ENCODE assay signal across 1 cellular context in the genomic region with DNA sequence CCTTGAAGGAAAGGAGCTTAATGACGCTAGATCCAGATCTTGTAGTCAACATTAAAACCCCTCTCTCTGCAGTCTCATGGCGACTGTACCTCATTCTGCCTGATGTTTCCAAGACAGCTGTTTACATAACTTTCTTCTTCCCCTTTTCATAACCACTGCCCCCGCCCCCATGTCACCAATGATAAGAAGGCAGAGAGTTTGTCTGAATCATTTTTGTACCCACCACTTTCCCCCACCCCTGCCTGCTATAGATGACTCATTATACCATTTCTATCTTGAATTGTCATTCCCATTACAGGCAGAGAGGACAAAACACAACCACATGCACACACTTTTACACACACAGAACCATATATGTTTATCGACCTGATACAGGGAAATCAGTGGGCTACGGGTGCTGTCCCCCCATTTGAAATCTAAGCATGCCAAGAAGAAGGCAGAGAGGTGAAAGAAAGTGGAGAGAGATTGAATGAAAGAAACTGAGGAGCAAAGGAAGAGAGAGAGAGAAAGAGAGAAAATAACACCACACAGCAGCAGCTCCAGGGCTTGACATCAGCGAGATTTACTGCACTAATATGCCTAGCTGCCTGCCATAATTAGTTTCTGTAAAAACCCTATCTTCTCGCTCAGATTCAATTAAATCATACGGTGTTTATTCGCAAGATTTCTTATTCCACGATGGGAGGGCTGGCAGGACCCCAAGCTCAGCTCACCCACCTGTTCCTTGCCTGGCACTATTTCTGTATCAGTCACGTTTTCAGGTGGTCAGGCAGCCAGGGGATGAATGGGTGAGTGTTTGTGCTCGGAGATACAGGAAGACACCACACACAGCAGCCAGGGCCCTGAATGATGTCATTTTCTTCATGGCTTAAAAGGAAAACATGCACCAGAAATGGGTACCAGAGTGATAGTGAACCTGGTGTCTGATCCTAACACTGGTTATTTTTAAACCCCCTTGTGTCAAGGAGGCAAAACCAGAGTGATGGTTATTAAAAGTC.
TF ChIP-seq lines count a peak whose summit lies in the region.

No MANE protein-coding gene starts in this region.

TF ChIP-seq in K562, 482 proteins besides CTCF, POLR2A, EP300 and RAD21 (continued from another document and continues in another):
- TF ChIP-seq, protein P1, sequence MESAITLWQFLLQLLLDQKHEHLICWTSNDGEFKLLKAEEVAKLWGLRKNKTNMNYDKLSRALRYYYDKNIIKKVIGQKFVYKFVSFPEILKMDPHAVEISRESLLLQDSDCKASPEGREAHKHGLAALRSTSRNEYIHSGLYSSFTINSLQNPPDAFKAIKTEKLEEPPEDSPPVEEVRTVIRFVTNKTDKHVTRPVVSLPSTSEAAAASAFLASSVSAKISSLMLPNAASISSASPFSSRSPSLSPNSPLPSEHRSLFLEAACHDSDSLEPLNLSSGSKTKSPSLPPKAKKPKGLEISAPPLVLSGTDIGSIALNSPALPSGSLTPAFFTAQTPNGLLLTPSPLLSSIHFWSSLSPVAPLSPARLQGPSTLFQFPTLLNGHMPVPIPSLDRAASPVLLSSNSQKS (CRISPR knock-in tag; IDR thresholded peaks at IDR 0.05) = no peak
- no peak for TF ChIP-seq TAF15 (IDR thresholded peaks at IDR 0.05; ENCODE audit: low read depth, low read length)
- no peak for TF ChIP-seq ZNF316 (IDR thresholded peaks at IDR 0.05)
- TF ChIP-seq SMC3 (conservative IDR thresholded peaks at IDR 0.05; ENCODE audit: insufficient read depth, low read depth, low read length) = no peak
- TF ChIP-seq ELF2 (CRISPR knock-in tag; IDR thresholded peaks at IDR 0.05) = no peak
- TF ChIP-seq ZNF699 (CRISPR knock-in tag; IDR thresholded peaks at IDR 0.05; ENCODE audit: insufficient replicate concordance) = no peak
- no peak for TF ChIP-seq ZNF586 (CRISPR knock-in tag; conservative IDR thresholded peaks at IDR 0.05)
- no peak for TF ChIP-seq CXXC5 (CRISPR knock-in tag; IDR thresholded peaks at IDR 0.05)
- TF ChIP-seq, protein P2, sequence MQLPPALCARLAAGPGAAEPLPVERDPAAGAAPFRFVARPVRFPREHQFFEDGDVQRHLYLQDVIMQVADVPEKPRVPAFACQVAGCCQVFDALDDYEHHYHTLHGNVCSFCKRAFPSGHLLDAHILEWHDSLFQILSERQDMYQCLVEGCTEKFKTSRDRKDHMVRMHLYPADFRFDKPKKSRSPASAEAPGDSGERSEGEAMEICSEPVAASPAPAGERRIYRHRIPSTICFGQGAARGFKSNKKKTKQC (CRISPR knock-in tag; IDR thresholded peaks at IDR 0.05) = no peak
- no peak for TF ChIP-seq ZNF239 (CRISPR knock-in tag; IDR thresholded peaks at IDR 0.05)
- TF ChIP-seq CBX3 (IDR thresholded peaks at IDR 0.05; ENCODE audit: borderline replicate concordance in 1 of 2, low read length in 2 of 2) = no peak
- TF ChIP-seq ZNF24 (IDR thresholded peaks at IDR 0.05) = no peak
- TF ChIP-seq ATF7 (IDR thresholded peaks at IDR 0.05) = peak; percentile 58
- no peak for TF ChIP-seq NRF1 (conservative IDR thresholded peaks at IDR 0.05 in 1 of 2, IDR thresholded peaks at IDR 0.05 in 1 of 2)
- TF ChIP-seq TFAM (CRISPR knock-in tag; conservative IDR thresholded peaks at IDR 0.05) = no peak
- TF ChIP-seq TAF9B (IDR thresholded peaks at IDR 0.05; ENCODE audit: partially characterized antibody) = no peak
- TF ChIP-seq, protein P3, sequence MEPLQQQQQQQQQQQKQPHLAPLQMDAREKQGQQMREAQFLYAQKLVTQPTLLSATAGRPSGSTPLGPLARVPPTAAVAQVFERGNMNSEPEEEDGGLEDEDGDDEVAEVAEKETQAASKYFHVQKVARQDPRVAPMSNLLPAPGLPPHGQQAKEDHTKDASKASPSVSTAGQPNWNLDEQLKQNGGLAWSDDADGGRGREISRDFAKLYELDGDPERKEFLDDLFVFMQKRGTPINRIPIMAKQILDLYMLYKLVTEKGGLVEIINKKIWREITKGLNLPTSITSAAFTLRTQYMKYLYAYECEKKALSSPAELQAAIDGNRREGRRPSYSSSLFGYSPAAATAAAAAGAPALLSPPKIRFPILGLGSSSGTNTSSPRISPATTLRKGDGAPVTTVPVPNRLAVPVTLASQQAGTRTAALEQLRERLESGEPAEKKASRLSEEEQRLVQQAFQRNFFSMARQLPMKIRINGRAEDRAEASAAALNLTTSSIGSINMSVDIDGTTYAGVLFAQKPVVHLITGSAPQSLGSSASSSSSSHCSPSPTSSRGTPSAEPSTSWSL (CRISPR knock-in tag; IDR thresholded peaks at IDR 0.05; ENCODE audit: borderline replicate concordance) = no peak
- peak; percentile 29; the same call in 1 of the 2 replicates for TF ChIP-seq ZFX (CRISPR knock-in tag; IDR thresholded peaks at IDR 0.05)
- no peak for TF ChIP-seq ZC3H11A (IDR thresholded peaks at IDR 0.05; ENCODE audit: low read depth, low read length)
- TF ChIP-seq ZNF766 (CRISPR knock-in tag; conservative IDR thresholded peaks at IDR 0.05) = no peak
- TF ChIP-seq FOXK2 (conservative IDR thresholded peaks at IDR 0.05 in 1 of 2, IDR thresholded peaks at IDR 0.05 in 1 of 2; ENCODE audit: low read depth in 2 of 2) = peak; percentile 88 to 90
- no peak for TF ChIP-seq ZFP1 (CRISPR knock-in tag; IDR thresholded peaks at IDR 0.05)
- no peak for TF ChIP-seq CC2D1A (IDR thresholded peaks at IDR 0.05)
- TF ChIP-seq, protein P4, sequence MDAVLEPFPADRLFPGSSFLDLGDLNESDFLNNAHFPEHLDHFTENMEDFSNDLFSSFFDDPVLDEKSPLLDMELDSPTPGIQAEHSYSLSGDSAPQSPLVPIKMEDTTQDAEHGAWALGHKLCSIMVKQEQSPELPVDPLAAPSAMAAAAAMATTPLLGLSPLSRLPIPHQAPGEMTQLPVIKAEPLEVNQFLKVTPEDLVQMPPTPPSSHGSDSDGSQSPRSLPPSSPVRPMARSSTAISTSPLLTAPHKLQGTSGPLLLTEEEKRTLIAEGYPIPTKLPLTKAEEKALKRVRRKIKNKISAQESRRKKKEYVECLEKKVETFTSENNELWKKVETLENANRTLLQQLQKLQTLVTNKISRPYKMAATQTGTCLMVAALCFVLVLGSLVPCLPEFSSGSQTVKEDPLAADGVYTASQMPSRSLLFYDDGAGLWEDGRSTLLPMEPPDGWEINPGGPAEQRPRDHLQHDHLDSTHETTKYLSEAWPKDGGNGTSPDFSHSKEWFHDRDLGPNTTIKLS (IDR thresholded peaks at IDR 0.05; ENCODE audit: borderline replicate concordance, low read depth) = no peak
- TF ChIP-seq, protein P5, sequence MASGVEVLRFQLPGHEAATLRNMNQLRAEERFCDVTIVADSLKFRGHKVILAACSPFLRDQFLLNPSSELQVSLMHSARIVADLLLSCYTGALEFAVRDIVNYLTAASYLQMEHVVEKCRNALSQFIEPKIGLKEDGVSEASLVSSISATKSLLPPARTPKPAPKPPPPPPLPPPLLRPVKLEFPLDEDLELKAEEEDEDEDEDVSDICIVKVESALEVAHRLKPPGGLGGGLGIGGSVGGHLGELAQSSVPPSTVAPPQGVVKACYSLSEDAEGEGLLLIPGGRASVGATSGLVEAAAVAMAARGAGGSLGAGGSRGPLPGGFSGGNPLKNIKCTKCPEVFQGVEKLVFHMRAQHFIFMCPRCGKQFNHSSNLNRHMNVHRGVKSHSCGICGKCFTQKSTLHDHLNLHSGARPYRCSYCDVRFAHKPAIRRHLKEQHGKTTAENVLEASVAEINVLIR (CRISPR knock-in tag; IDR thresholded peaks at IDR 0.05) = no peak
- TF ChIP-seq, protein P6, sequence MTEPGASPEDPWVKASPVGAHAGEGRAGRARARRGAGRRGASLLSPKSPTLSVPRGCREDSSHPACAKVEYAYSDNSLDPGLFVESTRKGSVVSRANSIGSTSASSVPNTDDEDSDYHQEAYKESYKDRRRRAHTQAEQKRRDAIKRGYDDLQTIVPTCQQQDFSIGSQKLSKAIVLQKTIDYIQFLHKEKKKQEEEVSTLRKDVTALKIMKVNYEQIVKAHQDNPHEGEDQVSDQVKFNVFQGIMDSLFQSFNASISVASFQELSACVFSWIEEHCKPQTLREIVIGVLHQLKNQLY (CRISPR knock-in tag; conservative IDR thresholded peaks at IDR 0.05) = no peak
- no peak for TF ChIP-seq MTF1 (CRISPR knock-in tag; IDR thresholded peaks at IDR 0.05; ENCODE audit: borderline replicate concordance)
- TF ChIP-seq EWSR1 (IDR thresholded peaks at IDR 0.05; ENCODE audit: borderline replicate concordance, low read depth, partially characterized antibody) = no peak
- no peak for TF ChIP-seq HNRNPUL1 (IDR thresholded peaks at IDR 0.05; ENCODE audit: low read length)
- TF ChIP-seq ZNF830 (CRISPR knock-in tag; IDR thresholded peaks at IDR 0.05) = no peak
- no peak for TF ChIP-seq WHSC1 (IDR thresholded peaks at IDR 0.05; ENCODE audit: low read length)
- peak; percentile 27; the same call in 1 of the 2 replicates for TF ChIP-seq CREM (IDR thresholded peaks at IDR 0.05; ENCODE audit: low read depth)
- TF ChIP-seq, protein P7, sequence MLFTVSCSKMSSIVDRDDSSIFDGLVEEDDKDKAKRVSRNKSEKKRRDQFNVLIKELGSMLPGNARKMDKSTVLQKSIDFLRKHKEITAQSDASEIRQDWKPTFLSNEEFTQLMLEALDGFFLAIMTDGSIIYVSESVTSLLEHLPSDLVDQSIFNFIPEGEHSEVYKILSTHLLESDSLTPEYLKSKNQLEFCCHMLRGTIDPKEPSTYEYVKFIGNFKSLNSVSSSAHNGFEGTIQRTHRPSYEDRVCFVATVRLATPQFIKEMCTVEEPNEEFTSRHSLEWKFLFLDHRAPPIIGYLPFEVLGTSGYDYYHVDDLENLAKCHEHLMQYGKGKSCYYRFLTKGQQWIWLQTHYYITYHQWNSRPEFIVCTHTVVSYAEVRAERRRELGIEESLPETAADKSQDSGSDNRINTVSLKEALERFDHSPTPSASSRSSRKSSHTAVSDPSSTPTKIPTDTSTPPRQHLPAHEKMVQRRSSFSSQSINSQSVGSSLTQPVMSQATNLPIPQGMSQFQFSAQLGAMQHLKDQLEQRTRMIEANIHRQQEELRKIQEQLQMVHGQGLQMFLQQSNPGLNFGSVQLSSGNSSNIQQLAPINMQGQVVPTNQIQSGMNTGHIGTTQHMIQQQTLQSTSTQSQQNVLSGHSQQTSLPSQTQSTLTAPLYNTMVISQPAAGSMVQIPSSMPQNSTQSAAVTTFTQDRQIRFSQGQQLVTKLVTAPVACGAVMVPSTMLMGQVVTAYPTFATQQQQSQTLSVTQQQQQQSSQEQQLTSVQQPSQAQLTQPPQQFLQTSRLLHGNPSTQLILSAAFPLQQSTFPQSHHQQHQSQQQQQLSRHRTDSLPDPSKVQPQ (CRISPR knock-in tag; IDR thresholded peaks at IDR 0.05; ENCODE audit: borderline replicate concordance) = no peak
- TF ChIP-seq SRF (CRISPR knock-in tag; IDR thresholded peaks at IDR 0.05) = no peak
- no peak for TF ChIP-seq PURB (CRISPR knock-in tag; IDR thresholded peaks at IDR 0.05; ENCODE audit: low read depth)
- TF ChIP-seq RBFOX2 (IDR thresholded peaks at IDR 0.05; ENCODE audit: low read depth, low read length) = no peak
- no peak for TF ChIP-seq RBM17 (IDR thresholded peaks at IDR 0.05; ENCODE audit: borderline replicate concordance, low read depth, low read length)
- TF ChIP-seq ZBTB17 (CRISPR knock-in tag; IDR thresholded peaks at IDR 0.05) = no peak
- TF ChIP-seq IFI16 (CRISPR knock-in tag; IDR thresholded peaks at IDR 0.05) = no peak
- TF ChIP-seq MEF2A (IDR thresholded peaks at IDR 0.05; ENCODE audit: control insufficient read depth, low read depth, low read length) = peak; percentile 81
- TF ChIP-seq, protein P8, sequence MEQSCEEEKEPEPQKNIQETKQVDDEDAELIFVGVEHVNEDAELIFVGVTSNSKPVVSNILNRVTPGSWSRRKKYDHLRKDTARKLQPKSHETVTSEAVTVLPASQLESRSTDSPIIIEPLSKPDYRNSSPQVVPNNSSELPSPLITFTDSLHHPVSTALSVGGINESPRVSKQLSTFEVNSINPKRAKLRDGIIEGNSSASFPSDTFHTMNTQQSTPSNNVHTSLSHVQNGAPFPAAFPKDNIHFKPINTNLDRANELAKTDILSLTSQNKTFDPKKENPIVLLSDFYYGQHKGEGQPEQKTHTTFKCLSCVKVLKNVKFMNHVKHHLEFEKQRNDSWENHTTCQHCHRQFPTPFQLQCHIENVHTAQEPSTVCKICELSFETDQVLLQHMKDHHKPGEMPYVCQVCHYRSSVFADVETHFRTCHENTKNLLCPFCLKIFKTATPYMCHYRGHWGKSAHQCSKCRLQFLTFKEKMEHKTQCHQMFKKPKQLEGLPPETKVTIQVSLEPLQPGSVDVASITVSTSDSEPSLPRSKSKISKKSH (CRISPR knock-in tag; IDR thresholded peaks at IDR 0.05) = no peak
- TF ChIP-seq ZNF41 (CRISPR knock-in tag; conservative IDR thresholded peaks at IDR 0.05) = no peak
- no peak for TF ChIP-seq CCNT2 (IDR thresholded peaks at IDR 0.05; ENCODE audit: borderline replicate concordance, extremely low read depth, insufficient read length, low read depth, low read length)
- TF ChIP-seq, protein P9, sequence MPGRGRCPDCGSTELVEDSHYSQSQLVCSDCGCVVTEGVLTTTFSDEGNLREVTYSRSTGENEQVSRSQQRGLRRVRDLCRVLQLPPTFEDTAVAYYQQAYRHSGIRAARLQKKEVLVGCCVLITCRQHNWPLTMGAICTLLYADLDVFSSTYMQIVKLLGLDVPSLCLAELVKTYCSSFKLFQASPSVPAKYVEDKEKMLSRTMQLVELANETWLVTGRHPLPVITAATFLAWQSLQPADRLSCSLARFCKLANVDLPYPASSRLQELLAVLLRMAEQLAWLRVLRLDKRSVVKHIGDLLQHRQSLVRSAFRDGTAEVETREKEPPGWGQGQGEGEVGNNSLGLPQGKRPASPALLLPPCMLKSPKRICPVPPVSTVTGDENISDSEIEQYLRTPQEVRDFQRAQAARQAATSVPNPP (IDR thresholded peaks at IDR 0.05; ENCODE audit: borderline replicate concordance, insufficient read depth, insufficient read length) = no peak
- no peak for TF ChIP-seq SIRT6 (IDR thresholded peaks at IDR 0.05; ENCODE audit: low read depth, low read length)
- TF ChIP-seq EP400 (IDR thresholded peaks at IDR 0.05) = no peak
- no peak for TF ChIP-seq POLR2H (tag; IDR thresholded peaks at IDR 0.05; ENCODE audit: low read depth)
- TF ChIP-seq, protein P10, sequence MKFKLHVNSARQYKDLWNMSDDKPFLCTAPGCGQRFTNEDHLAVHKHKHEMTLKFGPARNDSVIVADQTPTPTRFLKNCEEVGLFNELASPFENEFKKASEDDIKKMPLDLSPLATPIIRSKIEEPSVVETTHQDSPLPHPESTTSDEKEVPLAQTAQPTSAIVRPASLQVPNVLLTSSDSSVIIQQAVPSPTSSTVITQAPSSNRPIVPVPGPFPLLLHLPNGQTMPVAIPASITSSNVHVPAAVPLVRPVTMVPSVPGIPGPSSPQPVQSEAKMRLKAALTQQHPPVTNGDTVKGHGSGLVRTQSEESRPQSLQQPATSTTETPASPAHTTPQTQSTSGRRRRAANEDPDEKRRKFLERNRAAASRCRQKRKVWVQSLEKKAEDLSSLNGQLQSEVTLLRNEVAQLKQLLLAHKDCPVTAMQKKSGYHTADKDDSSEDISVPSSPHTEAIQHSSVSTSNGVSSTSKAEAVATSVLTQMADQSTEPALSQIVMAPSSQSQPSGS (CRISPR knock-in tag; IDR thresholded peaks at IDR 0.05) = no peak
- TF ChIP-seq RNF2 (IDR thresholded peaks at IDR 0.05) = no peak
- no peak for TF ChIP-seq ZNF354B (CRISPR knock-in tag; IDR thresholded peaks at IDR 0.05)
- TF ChIP-seq MEIS2 (IDR thresholded peaks at IDR 0.05; ENCODE audit: partially characterized antibody) = peak; percentile 33
- no peak for TF ChIP-seq THRAP3 (IDR thresholded peaks at IDR 0.05; ENCODE audit: borderline replicate concordance)
- no peak for TF ChIP-seq TEAD1 (CRISPR knock-in tag; IDR thresholded peaks at IDR 0.05)
- TF ChIP-seq ESRRB (CRISPR knock-in tag; IDR thresholded peaks at IDR 0.05; ENCODE audit: borderline replicate concordance) = no peak
